In the genomic region with DNA sequence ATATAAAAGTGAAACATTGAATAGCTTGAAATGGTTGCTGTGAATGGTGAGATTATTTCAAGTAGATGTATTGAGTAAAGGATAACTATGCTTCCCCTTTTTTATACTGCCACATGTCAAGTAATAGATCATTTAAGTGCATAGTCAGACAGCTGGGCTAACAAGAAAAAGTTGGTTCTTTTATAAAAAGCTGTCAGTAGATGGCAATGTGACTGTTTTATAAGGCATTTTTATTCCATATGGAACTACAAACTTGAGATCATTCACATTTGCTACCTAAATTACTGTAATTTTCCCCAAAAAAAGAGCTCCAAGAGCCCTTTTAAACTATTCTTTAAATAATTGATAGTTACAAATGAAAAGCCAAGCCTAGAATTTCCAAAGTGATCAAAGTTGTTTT, we compare ENCODE assay signal across 1 cellular context.
TF ChIP-seq lines count a peak whose summit lies in the region.

No MANE protein-coding gene starts in this region.

TF ChIP-seq in GM23338, 12 proteins besides CTCF, POLR2A, EP300 and RAD21 (continued from another document):
- no peak for TF ChIP-seq ZNF462 (CRISPR knock-in tag; IDR thresholded peaks at IDR 0.05)
- TF ChIP-seq ZNF331 (CRISPR knock-in tag; IDR thresholded peaks at IDR 0.05; ENCODE audit: low read depth), result no peak
- no peak for TF ChIP-seq EZH2phosphoT487 (IDR thresholded peaks at IDR 0.05; ENCODE audit: unreplicated experiment)
